17 cellular contexts compared by ENCODE assay signal in genomic region chr4:101039367-101039766, GRCh38.
DNase-seq lines count a peak whose midpoint lies in the region; ATAC-seq and TF ChIP-seq lines count a peak whose summit lies in the region.
"Had no signal": no experiment of that assay in that cellular context is flagged by ENCODE, and none has a peak within 500 bp of the region (broad histone marks: within the 10 kb centered on the region; RNA-seq: fewer than 3 reads in every experiment).

No MANE protein-coding gene starts in this region.

- in situ Hi-C loops in gastrocnemius medialis (cut with MboI; ENCODE audit: low sequenced_read_pairs in 4 of 4) = no loop called here

- H3K27ac ChIP-seq in CD4-positive, alpha-beta memory T cell (ENCODE audit: low read depth, low read length) = no peak overlapping the region
- H3K27ac ChIP-seq in neuronal stem cell (replicated peaks; ENCODE audit: low read length) (no peak overlapping the region), upper lobe of left lung (no peak overlapping the region), gastrocnemius medialis (no peak overlapping the region)
- H3K27ac ChIP-seq: gastroesophageal sphincter, prostate gland, suprapubic skin had no signal

- H3K36me3 ChIP-seq in CD4-positive, alpha-beta memory T cell (ENCODE audit: insufficient read depth, low read length) = no peaks in the 10 kb centered on the region
- H3K36me3 ChIP-seq in neuronal stem cell (replicated peaks in 1 of 2; ENCODE audit: control insufficient read depth in 2 of 2, insufficient read depth in 2 of 2, low read length in 2 of 2) = peaks cover 0 to 2% of the 10 kb centered on the region in 2 donors
- H3K36me3 ChIP-seq in upper lobe of left lung = peaks cover 0 to 8% (median 0%) of the 10 kb centered on the region in 4 donors
- no peaks in the 10 kb centered on the region for H3K36me3 ChIP-seq in gastrocnemius medialis
- H3K36me3 ChIP-seq in MG63 = no peaks in the 10 kb centered on the region
- H3K36me3 ChIP-seq: prostate gland had no signal

- H3K9me3 Mint-ChIP-seq in CD4-positive, alpha-beta memory T cell = no peaks in the 10 kb centered on the region
- H3K9me3 Mint-ChIP-seq in immature natural killer cell = no peaks in the 10 kb centered on the region

- no peak overlapping the region for H3K18ac ChIP-seq in neuronal stem cell (ENCODE audit: low read length)

- H3K4me1 Mint-ChIP-seq in CD4-positive, alpha-beta memory T cell = peaks cover 31 to 49% (median 38%) of the 10 kb centered on the region in 4 donors
- H3K4me1 Mint-ChIP-seq in immature natural killer cell = peaks cover 54 to 70% of the 10 kb centered on the region in 2 donors

- intact Hi-C loops in CD4-positive, alpha-beta memory T cell (cut with micrococcal nuclease) = loop anchor here (5.0 to 10.0 kb wide), 2 partner anchors 132 to 945 kb away; no protein-coding TSS in a partner anchor
- intact Hi-C loops in gastrocnemius medialis (cut with DNase I; ENCODE audit: low total_unique reads) = no loop called here

- H2BK12ac ChIP-seq in neuronal stem cell (ENCODE audit: low read length) = no peak overlapping the region

- peak overlapping the region; percentile 1 to 77 (median 26) for H3K27ac Mint-ChIP-seq in CD4-positive, alpha-beta memory T cell
- H3K27ac Mint-ChIP-seq in immature natural killer cell = peak overlapping the region; percentile 31 to 91 (median 80)

- H3K23ac ChIP-seq in neuronal stem cell (ENCODE audit: low read depth, low read length, poor library complexity) = no peak overlapping the region

- H3K4me3 Mint-ChIP-seq in CD4-positive, alpha-beta memory T cell = peak overlapping the region; percentile 14 to 85 (median 54)
- peak overlapping the region; percentile 53 to 84 (median 74) for H3K4me3 Mint-ChIP-seq in immature natural killer cell

- H3K4me2 ChIP-seq in neuronal stem cell (ENCODE audit: insufficient read depth, low read length, poor library complexity, severe bottlenecking) = no peak overlapping the region

- TF ChIP-seq EP300 in upper lobe of left lung (IDR thresholded peaks at IDR 0.05) = no peak

- H3K14ac ChIP-seq in neuronal stem cell (ENCODE audit: low read length) = no peak overlapping the region

- H4K91ac ChIP-seq in neuronal stem cell (ENCODE audit: low read depth, low read length, poor library complexity) = no peak overlapping the region

- no peaks in the 10 kb centered on the region for H3K79me1 ChIP-seq in neuronal stem cell (ENCODE audit: low read depth, low read length)

- TF ChIP-seq POLR2A in upper lobe of left lung (IDR thresholded peaks at IDR 0.05) (no peak), gastrocnemius medialis (IDR thresholded peaks at IDR 0.05) (no peak)

- H3K36me3 Mint-ChIP-seq in CD4-positive, alpha-beta memory T cell = peaks cover 4% of the 10 kb centered on the region in 2 donors
- peaks cover 3 to 5% (median 4%) of the 10 kb centered on the region in 3 donors for H3K36me3 Mint-ChIP-seq in immature natural killer cell

- CTCF ChIA-PET in CD4-positive, alpha-beta memory T cell (lab: Charles Lee; ENCODE audit: partially characterized antibody) = interaction anchor here (0.9 to 1.3 kb wide), 4 partner anchors 12 to 20 kb away, joined by 3 to 7 read pairs (median 4); no protein-coding TSS in a partner anchor

- H3K27me3 ChIP-seq in CD4-positive, alpha-beta memory T cell (ENCODE audit: insufficient read depth, low read length) = no peaks in the 10 kb centered on the region
- H3K27me3 ChIP-seq in neuronal stem cell (ENCODE audit: control insufficient read depth in 3 of 3, insufficient read depth in 3 of 3, low read depth in 1 of 3, low read length in 3 of 3) = no peaks in the 10 kb centered on the region
- no peaks in the 10 kb centered on the region for H3K27me3 ChIP-seq in upper lobe of left lung
- no peaks in the 10 kb centered on the region for H3K27me3 ChIP-seq in gastrocnemius medialis
- no peaks in the 10 kb centered on the region for H3K27me3 ChIP-seq in MG63
- H3K27me3 ChIP-seq: gastroesophageal sphincter, suprapubic skin had no signal

- no peak overlapping the region for H2BK120ac ChIP-seq in neuronal stem cell (ENCODE audit: low read depth, low read length)

- no peaks in the 10 kb centered on the region for H3K27me3 Mint-ChIP-seq in CD4-positive, alpha-beta memory T cell
- H3K27me3 Mint-ChIP-seq in immature natural killer cell (ENCODE audit: low read depth in 3 of 3) = peaks cover 0 to 3% (median 2%) of the 10 kb centered on the region in 3 donors

- no peak overlapping the region for H3K4ac ChIP-seq in neuronal stem cell (ENCODE audit: low read length)

- peaks cover 47% of the 10 kb centered on the region for H3K4me1 ChIP-seq in CD4-positive, alpha-beta memory T cell (ENCODE audit: insufficient read depth, low read length)
- H3K4me1 ChIP-seq in neuronal stem cell (ENCODE audit: control insufficient read depth in 2 of 2, insufficient read depth in 1 of 2, low read depth in 1 of 2, low read length in 2 of 2) (peaks cover 0 to 1% of the 10 kb centered on the region in 2 donors), upper lobe of left lung (peaks cover 0 to 4% (median 3%) of the 10 kb centered on the region in 4 donors), gastrocnemius medialis (peaks cover 7 to 12% of the 10 kb centered on the region in 2 donors)
- H3K4me1 ChIP-seq: prostate gland, suprapubic skin had no signal

- no peak for TF ChIP-seq CTCF in upper lobe of left lung (IDR thresholded peaks at IDR 0.05)
- TF ChIP-seq CTCF in gastrocnemius medialis (IDR thresholded peaks at IDR 0.05 in 4 of 5, conservative IDR thresholded peaks at IDR 0.05 in 1 of 5) = no peak

- POLR2A ChIA-PET in CD4-positive, alpha-beta memory T cell (lab: Charles Lee; ENCODE audit: partially characterized antibody) = interaction anchor here (0.7 to 6.5 kb wide), 4 partner anchors 12 to 308 kb away, joined by 3 to 51 read pairs (median 4); partner anchors contain the start of gene PPP3CA

- no peak overlapping the region for H3K9ac ChIP-seq in neuronal stem cell (ENCODE audit: low read depth, low read length, poor library complexity)

- ATAC-seq in GM21360 (IDR thresholded peaks at IDR 0.05; ENCODE audit: unreplicated experiment) (peak; percentile 51), upper lobe of left lung (ENCODE audit: low FRiP score in 2 of 2) (no peak), gastrocnemius medialis (no peak)
- ATAC-seq: gastroesophageal sphincter, PC-3 had no signal

- H3K4me3 ChIP-seq in CD4-positive, alpha-beta memory T cell (ENCODE audit: low read length in 2 of 2) = no peak overlapping the region
- H3K4me3 ChIP-seq in neuronal stem cell (ENCODE audit: low read length in 2 of 2) = no peak overlapping the region
- no peak overlapping the region for H3K4me3 ChIP-seq in upper lobe of left lung
- no peak overlapping the region for H3K4me3 ChIP-seq in gastrocnemius medialis
- H3K4me3 ChIP-seq in MG63 = no peak overlapping the region
- H3K4me3 ChIP-seq: gastroesophageal sphincter, prostate gland, suprapubic skin had no signal

- no peak overlapping the region for H2BK15ac ChIP-seq in neuronal stem cell (ENCODE audit: low read length)

- H2AK5ac ChIP-seq in neuronal stem cell (ENCODE audit: low read depth, low read length) = no peak overlapping the region

- H2BK5ac ChIP-seq in neuronal stem cell (ENCODE audit: low read length) = no peak overlapping the region

- peak; percentile 58 to 80 (median 66) for DNase-seq in CD4-positive, alpha-beta memory T cell
- DNase-seq in activated CD4-positive, alpha-beta T cell treated with anti-CD3 and anti-CD28 coated beads, Interleukin-2, amount 50 U/mL, for 48 hours = peak; percentile 43 to 63
- DNase-seq in immature natural killer cell (peak; percentile 28 to 65 (median 59)), neuronal stem cell (ENCODE audit: low spot score) (no peak), upper lobe of left lung (no peak), gastrocnemius medialis (no peak), MG63 (no peak)
- DNase-seq: EL, HCEC 1CT, kidney, NCI-H1417, NCI-H446, PC-3 had no signal

- no peak overlapping the region for H4K8ac ChIP-seq in neuronal stem cell (ENCODE audit: low read depth, low read length)

- WGBS in neuronal stem cell (ENCODE audit: extremely low coverage in 2 of 2, insufficient read length in 2 of 2, insufficient replicate concordance in 1 of 2), 2 donors = no CpG with 5 or more reads among the region's 5 CpGs
- 78 to 89% methylated on average over 5 of the region's 5 CpGs for WGBS in upper lobe of left lung, 2 donors

- H3K9me3 ChIP-seq in CD4-positive, alpha-beta memory T cell (ENCODE audit: control insufficient read depth in 1 of 2, low read length in 2 of 2) = no peaks in the 10 kb centered on the region
- H3K9me3 ChIP-seq in neuronal stem cell (replicated peaks in 1 of 2; ENCODE audit: control insufficient read depth in 2 of 2, insufficient read depth in 1 of 2, low read depth in 1 of 2, low read length in 2 of 2) (no peaks in the 10 kb centered on the region), upper lobe of left lung (no peaks in the 10 kb centered on the region), gastrocnemius medialis (no peaks in the 10 kb centered on the region), MG63 (no peaks in the 10 kb centered on the region)
- H3K9me3 ChIP-seq: gastroesophageal sphincter, prostate gland, suprapubic skin had no signal

- H2AFZ ChIP-seq in neuronal stem cell (ENCODE audit: low read length) = no peak overlapping the region

Comparison
In these comparisons a context has a peak if more than half of its experiments do, and no peak if none do; other contexts are left out.
1. DNase-seq: peak in CD4-positive, alpha-beta memory T cell (5 of 5), activated CD4-positive, alpha-beta T cell treated with anti-CD3 and anti-CD28 coated beads, Interleukin-2, amount 50 U/mL, for 48 hours (2 of 2) and immature natural killer cell (3 of 3); none in neuronal stem cell (single experiment), upper lobe of left lung (0 of 2), gastrocnemius medialis (0 of 2) and MG63 (single experiment).